Comparison of ENCODE assay signal across 3 cellular contexts in genomic region chr17:45915263-45915662, GRCh38.
TF ChIP-seq lines count a peak whose summit lies in the region.

No MANE protein-coding gene starts in this region.

TF ChIP-seq in HEK293, 187 proteins besides CTCF, POLR2A, EP300 and RAD21 (continues in another document):
- TF ChIP-seq ZBTB21 (tag by site-specific recombination; IDR thresholded peaks at IDR 0.05) (no peak), ZSCAN4 (tag by site-specific recombination; IDR thresholded peaks at IDR 0.05) (peak; percentile 73), ZNF146 (tag by site-specific recombination; IDR thresholded peaks at IDR 0.05) (no peak), ZNF18 (tag by site-specific recombination; IDR thresholded peaks at IDR 0.05) (peak; percentile 89), ZNF211 (tag by site-specific recombination; IDR thresholded peaks at IDR 0.05; ENCODE audit: low read depth) (no peak; the same call in 1 of the 2 replicates), ATF2 (tag by site-specific recombination; IDR thresholded peaks at IDR 0.05; ENCODE audit: low read depth) (no peak), ZNF266 (tag by site-specific recombination; IDR thresholded peaks at IDR 0.05; ENCODE audit: low read depth) (peak; percentile 37; the same call in 1 of the 2 replicates), ZFHX2 (tag by site-specific recombination; conservative IDR thresholded peaks at IDR 0.05) (0 out of 2 replicates have a peak, but pooled peaks have one; percentile 39), ZNF473 (tag by site-specific recombination; IDR thresholded peaks at IDR 0.05) (peak; percentile 65; the same call in 1 of the 2 replicates), ZNF776 (tag by site-specific recombination; IDR thresholded peaks at IDR 0.05; ENCODE audit: borderline replicate concordance) (0 out of 2 replicates have a peak, but pooled peaks have one; percentile 50), ZNF239 (tag by site-specific recombination; IDR thresholded peaks at IDR 0.05) (peak; percentile 24; the same call in 1 of the 2 replicates), ZNF514 (tag by site-specific recombination; IDR thresholded peaks at IDR 0.05) (0 out of 2 replicates have a peak, but pooled peaks have one; percentile 36), ZNF561 (tag by site-specific recombination; IDR thresholded peaks at IDR 0.05; ENCODE audit: borderline replicate concordance) (no peak), ZSCAN16 (tag by site-specific recombination; IDR thresholded peaks at IDR 0.05) (no peak), EGR2 (tag by site-specific recombination; IDR thresholded peaks at IDR 0.05; ENCODE audit: low read depth) (peak; percentile 14; the same call in 1 of the 2 replicates), ZBTB7A (tag by site-specific recombination; IDR thresholded peaks at IDR 0.05; ENCODE audit: low read depth) (peak; percentile 60; the same call in 1 of the 2 replicates), GLI4 (tag by site-specific recombination; IDR thresholded peaks at IDR 0.05) (0 out of 2 replicates have a peak, but pooled peaks have one; percentile 69)

TF ChIP-seq in K562, 482 proteins besides CTCF, POLR2A, EP300 and RAD21:
- TF ChIP-seq NFE2L1 (tag; IDR thresholded peaks at IDR 0.05; ENCODE audit: borderline replicate concordance, low read depth) (no peak), HLTF (IDR thresholded peaks at IDR 0.05) (no peak), MEF2A (IDR thresholded peaks at IDR 0.05; ENCODE audit: control insufficient read depth, low read depth, low read length) (no peak), HBP1 (CRISPR knock-in tag; IDR thresholded peaks at IDR 0.05) (peak; percentile 72; the same call in 1 of the 2 replicates), ESRRB (CRISPR knock-in tag; IDR thresholded peaks at IDR 0.05; ENCODE audit: borderline replicate concordance) (no peak), LEF1 (IDR thresholded peaks at IDR 0.05) (no peak), LARP7 (IDR thresholded peaks at IDR 0.05) (0 out of 2 replicates have a peak, but pooled peaks have one; percentile 30), USF1 (CRISPR knock-in tag; IDR thresholded peaks at IDR 0.05) (no peak), ATF1 (CRISPR knock-in tag; IDR thresholded peaks at IDR 0.05) (no peak), ATF1 (tag; IDR thresholded peaks at IDR 0.05) (no peak), ZNF347 (CRISPR knock-in tag; IDR thresholded peaks at IDR 0.05; ENCODE audit: low read depth) (no peak), MLLT1 (IDR thresholded peaks at IDR 0.05) (peak in 1 of 2 experiments; percentile 54; a peak in 1 of 4 replicates), BDP1 (IDR thresholded peaks at IDR 0.05; ENCODE audit: insufficient read depth, insufficient read length) (no peak), SIN3B (IDR thresholded peaks at IDR 0.05; ENCODE audit: low read depth) (no peak), ADNP (tag; IDR thresholded peaks at IDR 0.05) (no peak), EP400 (IDR thresholded peaks at IDR 0.05) (no peak), HIVEP1 (CRISPR knock-in tag; IDR thresholded peaks at IDR 0.05) (no peak), TFAM (CRISPR knock-in tag; conservative IDR thresholded peaks at IDR 0.05) (no peak), PYGO2 (tag; IDR thresholded peaks at IDR 0.05) (no peak), STAG1 (CRISPR knock-in tag; IDR thresholded peaks at IDR 0.05; ENCODE audit: borderline replicate concordance) (no peak), ZNF699 (CRISPR knock-in tag; IDR thresholded peaks at IDR 0.05; ENCODE audit: insufficient replicate concordance) (no peak), TAF7 (tag; IDR thresholded peaks at IDR 0.05) (no peak), ZBTB7A (IDR thresholded peaks at IDR 0.05; ENCODE audit: borderline replicate concordance, control insufficient read depth, low read depth, low read length) (no peak), TFAP4 (CRISPR knock-in tag; IDR thresholded peaks at IDR 0.05; ENCODE audit: borderline replicate concordance) (no peak), SMARCA5 (IDR thresholded peaks at IDR 0.05) (peak; percentile 58; the same call in 1 of the 2 replicates)

TF ChIP-seq in HepG2, 621 proteins besides CTCF, POLR2A, EP300 and RAD21 (continues in another document):
- TF ChIP-seq IKZF1 (IDR thresholded peaks at IDR 0.05) (0 out of 2 replicates have a peak, but pooled peaks have one; percentile 80), NFE2 (CRISPR knock-in tag; IDR thresholded peaks at IDR 0.05) (no peak), RCOR2 (CRISPR knock-in tag; IDR thresholded peaks at IDR 0.05) (no peak), THYN1 (CRISPR knock-in tag; IDR thresholded peaks at IDR 0.05; ENCODE audit: borderline replicate concordance, low read depth) (no peak), ZNF335 (CRISPR knock-in tag; IDR thresholded peaks at IDR 0.05) (no peak), THRA (CRISPR knock-in tag; IDR thresholded peaks at IDR 0.05; ENCODE audit: borderline replicate concordance) (no peak), FOXC1 (CRISPR knock-in tag; IDR thresholded peaks at IDR 0.05; ENCODE audit: borderline replicate concordance) (no peak), ZBTB26 (CRISPR knock-in tag; IDR thresholded peaks at IDR 0.05; ENCODE audit: borderline replicate concordance) (no peak), ZFP82 (CRISPR knock-in tag; IDR thresholded peaks at IDR 0.05; ENCODE audit: borderline replicate concordance) (no peak), ZNF724P (CRISPR knock-in tag; IDR thresholded peaks at IDR 0.05; ENCODE audit: borderline replicate concordance) (no peak), SRSF9 (IDR thresholded peaks at IDR 0.05; ENCODE audit: borderline replicate concordance, insufficient read depth, low read depth, low read length, poor library complexity, severe bottlenecking) (no peak), CENPBD1 (CRISPR knock-in tag; IDR thresholded peaks at IDR 0.05; ENCODE audit: borderline replicate concordance, low read depth) (no peak), ZNF101 (CRISPR knock-in tag; IDR thresholded peaks at IDR 0.05; ENCODE audit: borderline replicate concordance, low read depth) (no peak), AKAP8 (CRISPR knock-in tag; IDR thresholded peaks at IDR 0.05) (peak; percentile 55; the same call in 1 of the 2 replicates), ZFP62 (CRISPR knock-in tag; IDR thresholded peaks at IDR 0.05) (no peak), CBX1 (IDR thresholded peaks at IDR 0.05; ENCODE audit: low read depth) (no peak), KDM5A (IDR thresholded peaks at IDR 0.05; ENCODE audit: borderline replicate concordance, low read length) (no peak), PHF8 (CRISPR knock-in tag; IDR thresholded peaks at IDR 0.05) (no peak), TFDP2 (CRISPR knock-in tag; IDR thresholded peaks at IDR 0.05) (no peak), SETDB1 (CRISPR knock-in tag; IDR thresholded peaks at IDR 0.05; ENCODE audit: borderline replicate concordance) (no peak), FOXP4 (CRISPR knock-in tag; IDR thresholded peaks at IDR 0.05) (no peak), ZBTB44 (CRISPR knock-in tag; IDR thresholded peaks at IDR 0.05) (no peak), ATM (IDR thresholded peaks at IDR 0.05; ENCODE audit: borderline replicate concordance) (peak; percentile 21; the same call in 1 of the 2 replicates), ZNF768 (CRISPR knock-in tag; IDR thresholded peaks at IDR 0.05) (no peak), PRDM10 (CRISPR knock-in tag; IDR thresholded peaks at IDR 0.05; ENCODE audit: low read depth) (no peak), DZIP1 (CRISPR knock-in tag; IDR thresholded peaks at IDR 0.05) (no peak), RAD51 (IDR thresholded peaks at IDR 0.05; ENCODE audit: borderline replicate concordance) (no peak), ZNF207 (IDR thresholded peaks at IDR 0.05; ENCODE audit: borderline replicate concordance) (peak; percentile 92; the same call in 1 of the 2 replicates)
